Comparison of ENCODE assay signal across 10 cellular contexts in genomic region chr14:71206766-71207371, GRCh38.
DNase-seq lines count a peak whose midpoint lies in the region; ATAC-seq and TF ChIP-seq lines count a peak whose summit lies in the region.
"Had no signal": no experiment of that assay in that cellular context is flagged by ENCODE, and none has a peak within 500 bp of the region (broad histone marks: within the 10 kb centered on the region; RNA-seq: fewer than 3 reads in every experiment).

No MANE protein-coding gene starts in this region.

- H3K4me3 Mint-ChIP-seq in nephron progenitor cell = no peak overlapping the region
- no peak overlapping the region for H3K4me3 Mint-ChIP-seq in type B pancreatic cell
- H3K4me3 Mint-ChIP-seq: CD4-positive, CD25-positive, alpha-beta regulatory T cell had no signal

- no peak overlapping the region for H3K27ac Mint-ChIP-seq in nephron progenitor cell
- H3K27ac Mint-ChIP-seq in type B pancreatic cell = no peak overlapping the region
- H3K27ac Mint-ChIP-seq: CD4-positive, CD25-positive, alpha-beta regulatory T cell had no signal

- peaks cover 17% of the 10 kb centered on the region for H3K27me3 Mint-ChIP-seq in nephron progenitor cell (ENCODE audit: low read depth, poor library complexity)
- peaks cover 3% of the 10 kb centered on the region for H3K27me3 Mint-ChIP-seq in type B pancreatic cell

- H3K9me3 ChIP-seq in right cardiac atrium (ENCODE audit: control insufficient read depth, low read length) = no peaks in the 10 kb centered on the region

- H3K9me3 Mint-ChIP-seq in nephron progenitor cell (peaks cover 17% of the 10 kb centered on the region), type B pancreatic cell (peaks cover 9% of the 10 kb centered on the region)

- intact Hi-C loops in right cardiac atrium (cut with DNase I) = no loop called here

- no peak overlapping the region for H3K4me3 ChIP-seq in right cardiac atrium (ENCODE audit: low read length)

- no peaks in the 10 kb centered on the region for H3K4me1 ChIP-seq in right cardiac atrium (ENCODE audit: control insufficient read depth, insufficient read depth, low read length)

- ATAC-seq in right cardiac atrium (peak; percentile 95 to 96), HG02610 (IDR thresholded peaks at IDR 0.05; ENCODE audit: unreplicated experiment) (no peak)

- TF ChIP-seq CTCF in nephron progenitor cell (IDR thresholded peaks at IDR 0.05) (no peak), type B pancreatic cell (conservative IDR thresholded peaks at IDR 0.05) (no peak)

- peaks cover 14% of the 10 kb centered on the region for H3K4me1 Mint-ChIP-seq in nephron progenitor cell
- H3K4me1 Mint-ChIP-seq in type B pancreatic cell (ENCODE audit: unreplicated experiment) = no peaks in the 10 kb centered on the region
- H3K4me1 Mint-ChIP-seq: CD4-positive, CD25-positive, alpha-beta regulatory T cell had no signal

- 34% methylated on average over 7 of the region's 7 CpGs for WGBS in right cardiac atrium

- no peaks in the 10 kb centered on the region for H3K27me3 ChIP-seq in right cardiac atrium (ENCODE audit: control insufficient read depth, insufficient read depth)

- H3K27ac ChIP-seq in right cardiac atrium (ENCODE audit: low read length) = no peak overlapping the region

- H3K36me3 Mint-ChIP-seq in nephron progenitor cell (ENCODE audit: low read depth) (no peaks in the 10 kb centered on the region), type B pancreatic cell (no peaks in the 10 kb centered on the region)
- H3K36me3 Mint-ChIP-seq: CD4-positive, CD25-positive, alpha-beta regulatory T cell had no signal

- DNase-seq in NCI-H345 (lab: John Stamatoyannopoulos, UW) (peak; percentile 10), NCI-H345 treated with DMSO at 0.1 percent for 48 hours (lab: John Stamatoyannopoulos, UW; ENCODE audit: unreplicated experiment) (no peak), astrocyte of the hippocampus (ENCODE audit: low read depth, low spot score) (peak; percentile 91), right cardiac atrium (peak; percentile 68 to 76 (median 74)), nephron progenitor cell (no peak), type B pancreatic cell (ENCODE audit: extremely low spot score, unreplicated experiment) (no peak), NCI-H82 treated with DMSO at 0.1 percent for 48 hours (lab: John Stamatoyannopoulos, UW; ENCODE audit: unreplicated experiment) (no peak)
- DNase-seq: activated CD4-positive, alpha-beta T cell treated with anti-CD3 and anti-CD28 coated beads for 48 hours; CD4-positive, CD25-positive, alpha-beta regulatory T cell had no signal

Comparison
In these comparisons a context has a peak if more than half of its experiments do, and no peak if none do; other contexts are left out.
1. DNase-seq: peak in NCI-H345 (single experiment), astrocyte of the hippocampus (single experiment) and right cardiac atrium (3 of 3); none in NCI-H345 treated with DMSO at 0.1 percent for 48 hours (single experiment), nephron progenitor cell (single experiment), type B pancreatic cell (single experiment) and NCI-H82 treated with DMSO at 0.1 percent for 48 hours (single experiment).